Comparison of ENCODE assay signal across 1 cellular context in the genomic region with DNA sequence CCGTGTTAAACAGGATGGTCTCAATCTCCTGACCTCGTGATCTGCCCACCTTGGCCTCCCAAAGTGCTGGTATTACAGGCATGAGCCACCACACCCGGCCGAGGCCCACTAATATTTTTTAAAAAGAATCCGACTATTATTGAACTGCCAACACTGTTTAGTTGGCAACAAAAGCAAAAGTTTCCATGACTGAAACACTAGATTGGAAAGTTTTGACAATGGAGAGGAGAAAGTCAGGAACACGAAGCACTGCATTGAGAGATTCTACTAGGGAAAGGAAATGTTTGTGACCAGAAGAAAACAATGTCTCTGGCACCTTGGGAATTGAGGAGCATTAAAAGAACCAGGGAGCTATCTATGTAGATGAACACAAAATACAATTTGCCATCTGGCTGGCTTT.
TF ChIP-seq lines count a peak whose summit lies in the region.

No MANE protein-coding gene starts in this region.

TF ChIP-seq in HEK293, 187 proteins besides CTCF, POLR2A, EP300 and RAD21 (continued from another document):
- TF ChIP-seq, protein P1, sequence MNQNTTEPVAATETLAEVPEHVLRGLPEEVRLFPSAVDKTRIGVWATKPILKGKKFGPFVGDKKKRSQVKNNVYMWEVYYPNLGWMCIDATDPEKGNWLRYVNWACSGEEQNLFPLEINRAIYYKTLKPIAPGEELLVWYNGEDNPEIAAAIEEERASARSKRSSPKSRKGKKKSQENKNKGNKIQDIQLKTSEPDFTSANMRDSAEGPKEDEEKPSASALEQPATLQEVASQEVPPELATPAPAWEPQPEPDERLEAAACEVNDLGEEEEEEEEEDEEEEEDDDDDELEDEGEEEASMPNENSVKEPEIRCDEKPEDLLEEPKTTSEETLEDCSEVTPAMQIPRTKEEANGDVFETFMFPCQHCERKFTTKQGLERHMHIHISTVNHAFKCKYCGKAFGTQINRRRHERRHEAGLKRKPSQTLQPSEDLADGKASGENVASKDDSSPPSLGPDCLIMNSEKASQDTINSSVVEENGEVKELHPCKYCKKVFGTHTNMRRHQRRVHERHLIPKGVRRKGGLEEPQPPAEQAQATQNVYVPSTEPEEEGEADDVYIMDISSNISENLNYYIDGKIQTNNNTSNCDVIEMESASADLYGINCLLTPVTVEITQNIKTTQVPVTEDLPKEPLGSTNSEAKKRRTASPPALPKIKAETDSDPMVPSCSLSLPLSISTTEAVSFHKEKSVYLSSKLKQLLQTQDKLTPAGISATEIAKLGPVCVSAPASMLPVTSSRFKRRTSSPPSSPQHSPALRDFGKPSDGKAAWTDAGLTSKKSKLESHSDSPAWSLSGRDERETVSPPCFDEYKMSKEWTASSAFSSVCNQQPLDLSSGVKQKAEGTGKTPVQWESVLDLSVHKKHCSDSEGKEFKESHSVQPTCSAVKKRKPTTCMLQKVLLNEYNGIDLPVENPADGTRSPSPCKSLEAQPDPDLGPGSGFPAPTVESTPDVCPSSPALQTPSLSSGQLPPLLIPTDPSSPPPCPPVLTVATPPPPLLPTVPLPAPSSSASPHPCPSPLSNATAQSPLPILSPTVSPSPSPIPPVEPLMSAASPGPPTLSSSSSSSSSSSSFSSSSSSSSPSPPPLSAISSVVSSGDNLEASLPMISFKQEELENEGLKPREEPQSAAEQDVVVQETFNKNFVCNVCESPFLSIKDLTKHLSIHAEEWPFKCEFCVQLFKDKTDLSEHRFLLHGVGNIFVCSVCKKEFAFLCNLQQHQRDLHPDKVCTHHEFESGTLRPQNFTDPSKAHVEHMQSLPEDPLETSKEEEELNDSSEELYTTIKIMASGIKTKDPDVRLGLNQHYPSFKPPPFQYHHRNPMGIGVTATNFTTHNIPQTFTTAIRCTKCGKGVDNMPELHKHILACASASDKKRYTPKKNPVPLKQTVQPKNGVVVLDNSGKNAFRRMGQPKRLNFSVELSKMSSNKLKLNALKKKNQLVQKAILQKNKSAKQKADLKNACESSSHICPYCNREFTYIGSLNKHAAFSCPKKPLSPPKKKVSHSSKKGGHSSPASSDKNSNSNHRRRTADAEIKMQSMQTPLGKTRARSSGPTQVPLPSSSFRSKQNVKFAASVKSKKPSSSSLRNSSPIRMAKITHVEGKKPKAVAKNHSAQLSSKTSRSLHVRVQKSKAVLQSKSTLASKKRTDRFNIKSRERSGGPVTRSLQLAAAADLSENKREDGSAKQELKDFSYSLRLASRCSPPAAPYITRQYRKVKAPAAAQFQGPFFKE (tag by site-specific recombination; IDR thresholded peaks at IDR 0.05; ENCODE audit: borderline replicate concordance) = no peak
